In the genomic region with DNA sequence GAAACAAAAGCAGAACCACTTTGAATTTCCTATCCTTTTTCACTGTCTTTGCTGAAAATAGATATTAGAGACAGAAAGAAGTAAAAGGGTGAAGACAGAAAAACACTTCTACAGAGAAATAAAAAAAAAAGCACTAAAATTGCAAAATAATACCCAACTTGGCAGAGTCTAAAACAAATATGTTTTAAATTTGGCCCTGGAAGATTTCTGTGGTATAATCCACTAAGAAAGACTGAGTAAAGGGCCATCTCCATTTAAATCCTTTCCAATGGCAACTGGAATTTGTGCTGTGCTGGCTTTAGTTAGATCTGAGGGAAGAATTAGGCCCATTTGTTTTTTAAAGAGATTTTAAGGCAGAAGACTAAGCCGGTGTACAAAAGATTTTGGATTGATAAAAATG, we compare ENCODE assay signal across 23 cellular contexts.
A peak's percentile ranks its signal among the peaks of the same experiment; 100 is the strongest.
DNase-seq lines count a peak whose midpoint lies in the region; ATAC-seq and TF ChIP-seq lines count a peak whose summit lies in the region.
"Had no signal": no experiment of that assay in that cellular context is flagged by ENCODE, and none has a peak within 500 bp of the region (broad histone marks: within the 10 kb centered on the region; RNA-seq: fewer than 3 reads in every experiment).

No MANE protein-coding gene starts in this region.

- H3K4me3 Mint-ChIP-seq in neural progenitor cell = no peak overlapping the region
- no peak overlapping the region for H3K4me3 Mint-ChIP-seq in activated T-helper 1 cell treated with anti-CD3 and anti-CD28 coated beads, Interleukin-12 subunit alpha, Interleukin-12 subunit beta, Interleukin-2, Interleukin-4 antibody, amounts not matched to agents 30 ng/mL and 10 ng/mL and 1 ng/mL, durations not matched to agents 14 hours and 24 hours and 36 hours
- H3K4me3 Mint-ChIP-seq: CD4-positive, CD25-positive, alpha-beta regulatory T cell; CD8-positive, alpha-beta memory T cell; HFFc6 had no signal

- H3K27ac ChIP-seq in neural progenitor cell = peak overlapping the region; percentile 43
- H3K27ac ChIP-seq in subcutaneous abdominal adipose tissue (ENCODE audit: low read depth, low read length) = peak overlapping the region; percentile 79
- H3K27ac ChIP-seq in dorsolateral prefrontal cortex = no peak overlapping the region

- H3F3A ChIP-seq in neural progenitor cell (ENCODE audit: low read depth) = no peaks in the 10 kb centered on the region

- ATAC-seq in HG03354 (IDR thresholded peaks at IDR 0.05; ENCODE audit: poor library complexity, severe bottlenecking, unreplicated experiment) = no peak
- ATAC-seq: HCT116 had no signal

- H4K20me1 ChIP-seq in neural progenitor cell (ENCODE audit: low read depth) = no peaks in the 10 kb centered on the region

- peaks cover 3% of the 10 kb centered on the region for H3K27me3 Mint-ChIP-seq in neural progenitor cell (ENCODE audit: insufficient read depth, low read depth)
- H3K27me3 Mint-ChIP-seq in activated T-helper 1 cell treated with anti-CD3 and anti-CD28 coated beads, Interleukin-12 subunit alpha, Interleukin-12 subunit beta, Interleukin-2, Interleukin-4 antibody, amounts not matched to agents 30 ng/mL and 10 ng/mL and 1 ng/mL, durations not matched to agents 14 hours and 24 hours and 36 hours (ENCODE audit: insufficient read depth) = no peaks in the 10 kb centered on the region
- H3K27me3 Mint-ChIP-seq: CD4-positive, CD25-positive, alpha-beta regulatory T cell; CD8-positive, alpha-beta memory T cell had no signal

- H3K27me3 ChIP-seq in neural progenitor cell = no peaks in the 10 kb centered on the region
- no peaks in the 10 kb centered on the region for H3K27me3 ChIP-seq in subcutaneous abdominal adipose tissue (ENCODE audit: control insufficient read depth in 5 of 5, insufficient read depth in 4 of 5, low read length in 5 of 5)
- H3K27me3 ChIP-seq in dorsolateral prefrontal cortex = no peaks in the 10 kb centered on the region
- H3K27me3 ChIP-seq: BE2C had no signal

- no peaks in the 10 kb centered on the region for H3K79me2 ChIP-seq in neural progenitor cell (ENCODE audit: low read depth)

- H3K4me3 ChIP-seq in neural progenitor cell (no peak overlapping the region), subcutaneous abdominal adipose tissue (ENCODE audit: low read depth in 1 of 5, low read length in 5 of 5) (no peak overlapping the region), dorsolateral prefrontal cortex (no peak overlapping the region)

- DNase-seq in AG20443 (ENCODE audit: low spot score) (peak; percentile 28), fibroblast of gingiva (ENCODE audit: low read depth) (peak; percentile 59), neural progenitor cell (ENCODE audit: low spot score) (no peak), dorsolateral prefrontal cortex (no peak), OCI-M2 (lab: John Stamatoyannopoulos, UW; ENCODE audit: unreplicated experiment) (no peak)
- no peak for DNase-seq in activated T-helper 1 cell treated with anti-CD3 and anti-CD28 coated beads, Interleukin-12 subunit alpha, Interleukin-12 subunit beta, Interleukin-2, Interleukin-4 antibody, amounts not matched to agents 30 ng/mL and 10 ng/mL and 1 ng/mL, durations not matched to agents 14 hours and 24 hours and 36 hours (ENCODE audit: low spot score)
- DNase-seq: 8988T; BE2C; C1 segment of cervical spinal cord; CD4-positive, CD25-positive, alpha-beta regulatory T cell; CD8-positive, alpha-beta memory T cell; COR-L47; DMS 273 treated with DMSO at 0.1 percent for 48 hours; DMS53; DND-41; EL; GOT3; H7; HFFc6; IMR-90 had no signal

- H3K4me2 ChIP-seq in neural progenitor cell = no peak overlapping the region

- no peak overlapping the region for H2AFZ ChIP-seq in neural progenitor cell (replicated peaks)

- H3K9ac ChIP-seq in neural progenitor cell = no peak overlapping the region
- no peak overlapping the region for H3K9ac ChIP-seq in subcutaneous abdominal adipose tissue (ENCODE audit: low read length in 5 of 5)

- no peak overlapping the region for H3K27ac Mint-ChIP-seq in neural progenitor cell
- no peak overlapping the region for H3K27ac Mint-ChIP-seq in activated T-helper 1 cell treated with anti-CD3 and anti-CD28 coated beads, Interleukin-12 subunit alpha, Interleukin-12 subunit beta, Interleukin-2, Interleukin-4 antibody, amounts not matched to agents 30 ng/mL and 10 ng/mL and 1 ng/mL, durations not matched to agents 14 hours and 24 hours and 36 hours
- H3K27ac Mint-ChIP-seq: CD4-positive, CD25-positive, alpha-beta regulatory T cell; CD8-positive, alpha-beta memory T cell; HFFc6 had no signal

- H3K9me3 ChIP-seq in neural progenitor cell (ENCODE audit: low read depth) (no peaks in the 10 kb centered on the region), subcutaneous abdominal adipose tissue (ENCODE audit: control insufficient read depth in 5 of 5, low read length in 5 of 5) (no peaks in the 10 kb centered on the region)
- H3K9me3 ChIP-seq: BE2C had no signal

- no peaks in the 10 kb centered on the region for H3K36me3 Mint-ChIP-seq in neural progenitor cell
- no peaks in the 10 kb centered on the region for H3K36me3 Mint-ChIP-seq in activated T-helper 1 cell treated with anti-CD3 and anti-CD28 coated beads, Interleukin-12 subunit alpha, Interleukin-12 subunit beta, Interleukin-2, Interleukin-4 antibody, amounts not matched to agents 30 ng/mL and 10 ng/mL and 1 ng/mL, durations not matched to agents 14 hours and 24 hours and 36 hours (ENCODE audit: low read depth)
- H3K36me3 Mint-ChIP-seq: CD4-positive, CD25-positive, alpha-beta regulatory T cell; CD8-positive, alpha-beta memory T cell had no signal

- H3K36me3 ChIP-seq in neural progenitor cell (no peaks in the 10 kb centered on the region), subcutaneous abdominal adipose tissue (ENCODE audit: control insufficient read depth in 5 of 5, insufficient read depth in 5 of 5, low read length in 5 of 5) (no peaks in the 10 kb centered on the region)
- H3K36me3 ChIP-seq: BE2C had no signal

- H3K4me1 ChIP-seq in neural progenitor cell = peaks cover 5% of the 10 kb centered on the region
- peaks cover 0 to 12% (median 2%) of the 10 kb centered on the region in 5 donors for H3K4me1 ChIP-seq in subcutaneous abdominal adipose tissue (ENCODE audit: control insufficient read depth in 5 of 5, insufficient read depth in 5 of 5, low read length in 5 of 5)
- H3K4me1 ChIP-seq: BE2C had no signal

- TF ChIP-seq CTCF in neural progenitor cell (IDR thresholded peaks at IDR 0.05) = no peak
- no peak for TF ChIP-seq CTCF in dorsolateral prefrontal cortex (IDR thresholded peaks at IDR 0.05 in 54 of 56, conservative IDR thresholded peaks at IDR 0.05 in 2 of 56; ENCODE audit: low read depth in 1 of 56, partially characterized antibody in 56 of 56)

- H3K9me3 Mint-ChIP-seq in neural progenitor cell = peaks cover 2% of the 10 kb centered on the region
- H3K9me3 Mint-ChIP-seq in activated T-helper 1 cell treated with anti-CD3 and anti-CD28 coated beads, Interleukin-12 subunit alpha, Interleukin-12 subunit beta, Interleukin-2, Interleukin-4 antibody, amounts not matched to agents 30 ng/mL and 10 ng/mL and 1 ng/mL, durations not matched to agents 14 hours and 24 hours and 36 hours = peaks cover 1% of the 10 kb centered on the region

- intact Hi-C loops in activated T-helper 1 cell treated with anti-CD3 and anti-CD28 coated beads, Interleukin-12 subunit alpha, Interleukin-12 subunit beta, Interleukin-2, Interleukin-4 antibody, amounts not matched to agents 30 ng/mL and 10 ng/mL and 1 ng/mL, durations not matched to agents 14 hours and 24 hours and 36 hours (cut with micrococcal nuclease) = no loop called here
- intact Hi-C loops in dorsolateral prefrontal cortex (cut with DNase I) = no loop called here

- no peaks in the 10 kb centered on the region for H3K4me1 Mint-ChIP-seq in neural progenitor cell
- H3K4me1 Mint-ChIP-seq in activated T-helper 1 cell treated with anti-CD3 and anti-CD28 coated beads, Interleukin-12 subunit alpha, Interleukin-12 subunit beta, Interleukin-2, Interleukin-4 antibody, amounts not matched to agents 30 ng/mL and 10 ng/mL and 1 ng/mL, durations not matched to agents 14 hours and 24 hours and 36 hours (ENCODE audit: low read depth) = no peaks in the 10 kb centered on the region
- H3K4me1 Mint-ChIP-seq: CD4-positive, CD25-positive, alpha-beta regulatory T cell; CD8-positive, alpha-beta memory T cell had no signal

Comparison
In these comparisons a context has a peak if more than half of its experiments do, and no peak if none do; other contexts are left out.
1. DNase-seq: peak in AG20443 (single experiment) and fibroblast of gingiva (single experiment); none in neural progenitor cell (single experiment), activated T-helper 1 cell treated with anti-CD3 and anti-CD28 coated beads, Interleukin-12 subunit alpha, Interleukin-12 subunit beta, Interleukin-2, Interleukin-4 antibody, amounts not matched to agents 30 ng/mL and 10 ng/mL and 1 ng/mL, durations not matched to agents 14 hours and 24 hours and 36 hours (single experiment), dorsolateral prefrontal cortex (0 of 10) and OCI-M2 (single experiment).
2. H3K27ac ChIP-seq: peak in neural progenitor cell (single experiment) and subcutaneous abdominal adipose tissue (single experiment); none in dorsolateral prefrontal cortex (0 of 59).